Comparison of ENCODE assay signal across 1 cellular context in the genomic region with DNA sequence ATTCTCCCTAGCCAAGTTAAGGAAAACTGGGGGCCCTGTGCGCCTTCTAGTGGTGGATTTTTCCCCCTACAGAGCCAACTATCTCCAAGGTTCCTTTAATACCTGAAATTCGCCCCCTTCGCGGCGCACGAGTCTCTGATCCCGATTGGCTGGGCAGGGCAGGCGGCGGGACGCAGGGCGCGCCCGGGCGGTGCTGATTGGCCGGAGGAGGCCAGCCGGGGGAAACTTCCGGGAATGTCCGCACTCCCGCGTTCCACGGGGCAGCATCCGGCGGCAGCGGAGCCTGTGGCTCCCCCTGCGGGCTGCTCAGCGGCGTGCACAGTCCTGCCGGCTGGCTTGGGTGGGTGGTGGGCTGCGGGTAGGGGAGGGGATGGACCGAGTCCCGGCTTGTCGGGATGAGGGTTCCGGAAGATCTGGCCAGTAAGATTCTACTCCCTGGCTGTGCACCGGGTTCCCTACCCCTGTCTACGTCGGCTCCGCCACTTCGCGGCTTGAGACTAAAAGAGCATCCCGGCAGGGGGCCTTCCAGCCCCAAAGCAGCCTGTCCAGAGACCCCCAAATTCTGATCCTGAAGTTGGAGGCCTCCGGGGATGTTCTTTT.
TF ChIP-seq lines count a peak whose summit lies in the region.

Gene NABP2 (plus strand): TSS at position 241 of the 600 bp plus-strand sequence. CDS start 515 bp downstream, outside the sequence.

TF ChIP-seq in HepG2, 621 proteins besides CTCF, POLR2A, EP300 and RAD21 (continued from another document and continues in another):
- no peak for TF ChIP-seq ZBED4 (CRISPR knock-in tag; IDR thresholded peaks at IDR 0.05; ENCODE audit: borderline replicate concordance)
- no peak for TF ChIP-seq ZNF292 (CRISPR knock-in tag; IDR thresholded peaks at IDR 0.05; ENCODE audit: borderline replicate concordance, low read depth)
- no peak for TF ChIP-seq TEAD2 (CRISPR knock-in tag; IDR thresholded peaks at IDR 0.05)
- TF ChIP-seq CENPT (CRISPR knock-in tag; IDR thresholded peaks at IDR 0.05; ENCODE audit: low read depth): no peak
- TF ChIP-seq, protein P1, sequence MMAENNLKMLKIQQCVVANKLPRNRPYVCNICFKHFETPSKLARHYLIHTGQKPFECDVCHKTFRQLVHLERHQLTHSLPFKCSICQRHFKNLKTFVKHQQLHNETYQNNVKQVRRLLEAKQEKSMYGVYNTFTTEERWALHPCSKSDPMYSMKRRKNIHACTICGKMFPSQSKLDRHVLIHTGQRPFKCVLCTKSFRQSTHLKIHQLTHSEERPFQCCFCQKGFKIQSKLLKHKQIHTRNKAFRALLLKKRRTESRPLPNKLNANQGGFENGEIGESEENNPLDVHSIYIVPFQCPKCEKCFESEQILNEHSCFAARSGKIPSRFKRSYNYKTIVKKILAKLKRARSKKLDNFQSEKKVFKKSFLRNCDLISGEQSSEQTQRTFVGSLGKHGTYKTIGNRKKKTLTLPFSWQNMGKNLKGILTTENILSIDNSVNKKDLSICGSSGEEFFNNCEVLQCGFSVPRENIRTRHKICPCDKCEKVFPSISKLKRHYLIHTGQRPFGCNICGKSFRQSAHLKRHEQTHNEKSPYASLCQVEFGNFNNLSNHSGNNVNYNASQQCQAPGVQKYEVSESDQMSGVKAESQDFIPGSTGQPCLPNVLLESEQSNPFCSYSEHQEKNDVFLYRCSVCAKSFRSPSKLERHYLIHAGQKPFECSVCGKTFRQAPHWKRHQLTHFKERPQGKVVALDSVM (CRISPR knock-in tag; IDR thresholded peaks at IDR 0.05): no peak; the same call in 1 of the 2 replicates
- no peak for TF ChIP-seq HHEX (CRISPR knock-in tag; IDR thresholded peaks at IDR 0.05)
- TF ChIP-seq KAT2B (IDR thresholded peaks at IDR 0.05; ENCODE audit: borderline replicate concordance, low read depth, low read length): no peak
- TF ChIP-seq TOPORS (CRISPR knock-in tag; IDR thresholded peaks at IDR 0.05): no peak
- TF ChIP-seq, protein P2, sequence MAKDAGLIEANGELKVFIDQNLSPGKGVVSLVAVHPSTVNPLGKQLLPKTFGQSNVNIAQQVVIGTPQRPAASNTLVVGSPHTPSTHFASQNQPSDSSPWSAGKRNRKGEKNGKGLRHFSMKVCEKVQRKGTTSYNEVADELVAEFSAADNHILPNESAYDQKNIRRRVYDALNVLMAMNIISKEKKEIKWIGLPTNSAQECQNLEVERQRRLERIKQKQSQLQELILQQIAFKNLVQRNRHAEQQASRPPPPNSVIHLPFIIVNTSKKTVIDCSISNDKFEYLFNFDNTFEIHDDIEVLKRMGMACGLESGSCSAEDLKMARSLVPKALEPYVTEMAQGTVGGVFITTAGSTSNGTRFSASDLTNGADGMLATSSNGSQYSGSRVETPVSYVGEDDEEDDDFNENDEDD (CRISPR knock-in tag; IDR thresholded peaks at IDR 0.05; ENCODE audit: borderline replicate concordance): peak; percentile 94
- TF ChIP-seq SIN3B (IDR thresholded peaks at IDR 0.05; ENCODE audit: low read length): no peak
- TF ChIP-seq ZNF772 (CRISPR knock-in tag; IDR thresholded peaks at IDR 0.05): peak; percentile 70
- TF ChIP-seq LCORL (IDR thresholded peaks at IDR 0.05): no peak
- TF ChIP-seq LCORL (CRISPR knock-in tag; IDR thresholded peaks at IDR 0.05): peak; percentile 77
- 0 out of 2 replicates have a peak, but pooled peaks have one; percentile 44 for TF ChIP-seq ZMYM2 (CRISPR knock-in tag; IDR thresholded peaks at IDR 0.05)
- no peak for TF ChIP-seq ZFP62 (CRISPR knock-in tag; IDR thresholded peaks at IDR 0.05)
- TF ChIP-seq MEIS2 (CRISPR knock-in tag; IDR thresholded peaks at IDR 0.05): no peak
- no peak for TF ChIP-seq ZBTB39 (CRISPR knock-in tag; IDR thresholded peaks at IDR 0.05)
- peak; percentile 31; the same call in 1 of the 2 replicates for TF ChIP-seq GATAD2A (CRISPR knock-in tag; IDR thresholded peaks at IDR 0.05)
- no peak for TF ChIP-seq FUBP1 (CRISPR knock-in tag; IDR thresholded peaks at IDR 0.05; ENCODE audit: borderline replicate concordance)
- TF ChIP-seq ZNF12 (CRISPR knock-in tag; IDR thresholded peaks at IDR 0.05): no peak
- no peak for TF ChIP-seq ZEB1 (IDR thresholded peaks at IDR 0.05; ENCODE audit: insufficient replicate concordance, low read depth)
- TF ChIP-seq, protein P3, sequence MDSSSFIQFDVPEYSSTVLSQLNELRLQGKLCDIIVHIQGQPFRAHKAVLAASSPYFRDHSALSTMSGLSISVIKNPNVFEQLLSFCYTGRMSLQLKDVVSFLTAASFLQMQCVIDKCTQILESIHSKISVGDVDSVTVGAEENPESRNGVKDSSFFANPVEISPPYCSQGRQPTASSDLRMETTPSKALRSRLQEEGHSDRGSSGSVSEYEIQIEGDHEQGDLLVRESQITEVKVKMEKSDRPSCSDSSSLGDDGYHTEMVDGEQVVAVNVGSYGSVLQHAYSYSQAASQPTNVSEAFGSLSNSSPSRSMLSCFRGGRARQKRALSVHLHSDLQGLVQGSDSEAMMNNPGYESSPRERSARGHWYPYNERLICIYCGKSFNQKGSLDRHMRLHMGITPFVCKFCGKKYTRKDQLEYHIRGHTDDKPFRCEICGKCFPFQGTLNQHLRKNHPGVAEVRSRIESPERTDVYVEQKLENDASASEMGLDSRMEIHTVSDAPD (CRISPR knock-in tag; IDR thresholded peaks at IDR 0.05): no peak
- TF ChIP-seq, protein P4, sequence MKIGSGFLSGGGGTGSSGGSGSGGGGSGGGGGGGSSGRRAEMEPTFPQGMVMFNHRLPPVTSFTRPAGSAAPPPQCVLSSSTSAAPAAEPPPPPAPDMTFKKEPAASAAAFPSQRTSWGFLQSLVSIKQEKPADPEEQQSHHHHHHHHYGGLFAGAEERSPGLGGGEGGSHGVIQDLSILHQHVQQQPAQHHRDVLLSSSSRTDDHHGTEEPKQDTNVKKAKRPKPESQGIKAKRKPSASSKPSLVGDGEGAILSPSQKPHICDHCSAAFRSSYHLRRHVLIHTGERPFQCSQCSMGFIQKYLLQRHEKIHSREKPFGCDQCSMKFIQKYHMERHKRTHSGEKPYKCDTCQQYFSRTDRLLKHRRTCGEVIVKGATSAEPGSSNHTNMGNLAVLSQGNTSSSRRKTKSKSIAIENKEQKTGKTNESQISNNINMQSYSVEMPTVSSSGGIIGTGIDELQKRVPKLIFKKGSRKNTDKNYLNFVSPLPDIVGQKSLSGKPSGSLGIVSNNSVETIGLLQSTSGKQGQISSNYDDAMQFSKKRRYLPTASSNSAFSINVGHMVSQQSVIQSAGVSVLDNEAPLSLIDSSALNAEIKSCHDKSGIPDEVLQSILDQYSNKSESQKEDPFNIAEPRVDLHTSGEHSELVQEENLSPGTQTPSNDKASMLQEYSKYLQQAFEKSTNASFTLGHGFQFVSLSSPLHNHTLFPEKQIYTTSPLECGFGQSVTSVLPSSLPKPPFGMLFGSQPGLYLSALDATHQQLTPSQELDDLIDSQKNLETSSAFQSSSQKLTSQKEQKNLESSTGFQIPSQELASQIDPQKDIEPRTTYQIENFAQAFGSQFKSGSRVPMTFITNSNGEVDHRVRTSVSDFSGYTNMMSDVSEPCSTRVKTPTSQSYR (CRISPR knock-in tag; IDR thresholded peaks at IDR 0.05; ENCODE audit: borderline replicate concordance): no peak; the same call in 1 of the 2 replicates
- no peak for TF ChIP-seq PHF5A (CRISPR knock-in tag; IDR thresholded peaks at IDR 0.05; ENCODE audit: low read depth, unreplicated experiment)
- TF ChIP-seq MIER3 (CRISPR knock-in tag; IDR thresholded peaks at IDR 0.05; ENCODE audit: borderline replicate concordance): peak; percentile 35; the same call in 1 of the 2 replicates
- TF ChIP-seq ZNF180 (CRISPR knock-in tag; IDR thresholded peaks at IDR 0.05; ENCODE audit: borderline replicate concordance, low read depth): 0 out of 2 replicates have a peak, but pooled peaks have one; percentile 65
- TF ChIP-seq ZNF225 (CRISPR knock-in tag; IDR thresholded peaks at IDR 0.05): no peak
- no peak for TF ChIP-seq SAFB2 (CRISPR knock-in tag; IDR thresholded peaks at IDR 0.05; ENCODE audit: borderline replicate concordance, low read depth)
- no peak; a peak in 1 of 4 replicates for TF ChIP-seq ATF4 (CRISPR knock-in tag; IDR thresholded peaks at IDR 0.05)
- no peak for TF ChIP-seq MED13 (CRISPR knock-in tag; IDR thresholded peaks at IDR 0.05)
- no peak for TF ChIP-seq SMAD1 (CRISPR knock-in tag; IDR thresholded peaks at IDR 0.05; ENCODE audit: borderline replicate concordance, low read depth)
- TF ChIP-seq, protein P5, sequence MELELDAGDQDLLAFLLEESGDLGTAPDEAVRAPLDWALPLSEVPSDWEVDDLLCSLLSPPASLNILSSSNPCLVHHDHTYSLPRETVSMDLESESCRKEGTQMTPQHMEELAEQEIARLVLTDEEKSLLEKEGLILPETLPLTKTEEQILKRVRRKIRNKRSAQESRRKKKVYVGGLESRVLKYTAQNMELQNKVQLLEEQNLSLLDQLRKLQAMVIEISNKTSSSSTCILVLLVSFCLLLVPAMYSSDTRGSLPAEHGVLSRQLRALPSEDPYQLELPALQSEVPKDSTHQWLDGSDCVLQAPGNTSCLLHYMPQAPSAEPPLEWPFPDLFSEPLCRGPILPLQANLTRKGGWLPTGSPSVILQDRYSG (CRISPR knock-in tag; IDR thresholded peaks at IDR 0.05): no peak
- 0 out of 2 replicates have a peak, but pooled peaks have one; percentile 23 for TF ChIP-seq ZNF670 (CRISPR knock-in tag; IDR thresholded peaks at IDR 0.05; ENCODE audit: borderline replicate concordance)
- TF ChIP-seq ZNF367 (CRISPR knock-in tag; IDR thresholded peaks at IDR 0.05; ENCODE audit: borderline replicate concordance): no peak
- TF ChIP-seq GTF2F1 (IDR thresholded peaks at IDR 0.05; ENCODE audit: low read length): no peak
- TF ChIP-seq ZNF660 (CRISPR knock-in tag; IDR thresholded peaks at IDR 0.05; ENCODE audit: borderline replicate concordance, low read depth): no peak
- no peak for TF ChIP-seq SNAI1 (CRISPR knock-in tag; IDR thresholded peaks at IDR 0.05; ENCODE audit: borderline replicate concordance)
- TF ChIP-seq ZNF570 (CRISPR knock-in tag; IDR thresholded peaks at IDR 0.05; ENCODE audit: borderline replicate concordance): no peak
- TF ChIP-seq ARNT (IDR thresholded peaks at IDR 0.05): no peak
- TF ChIP-seq MED8 (CRISPR knock-in tag; IDR thresholded peaks at IDR 0.05; ENCODE audit: insufficient replicate concordance): no peak
- TF ChIP-seq, protein P6, sequence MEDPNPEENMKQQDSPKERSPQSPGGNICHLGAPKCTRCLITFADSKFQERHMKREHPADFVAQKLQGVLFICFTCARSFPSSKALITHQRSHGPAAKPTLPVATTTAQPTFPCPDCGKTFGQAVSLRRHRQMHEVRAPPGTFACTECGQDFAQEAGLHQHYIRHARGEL (CRISPR knock-in tag; IDR thresholded peaks at IDR 0.05): no peak
- 0 out of 2 replicates have a peak, but pooled peaks have one; percentile 59 for TF ChIP-seq HOXD1 (CRISPR knock-in tag; IDR thresholded peaks at IDR 0.05)
- TF ChIP-seq ZSCAN30 (CRISPR knock-in tag; IDR thresholded peaks at IDR 0.05): no peak
